In the genomic region with DNA sequence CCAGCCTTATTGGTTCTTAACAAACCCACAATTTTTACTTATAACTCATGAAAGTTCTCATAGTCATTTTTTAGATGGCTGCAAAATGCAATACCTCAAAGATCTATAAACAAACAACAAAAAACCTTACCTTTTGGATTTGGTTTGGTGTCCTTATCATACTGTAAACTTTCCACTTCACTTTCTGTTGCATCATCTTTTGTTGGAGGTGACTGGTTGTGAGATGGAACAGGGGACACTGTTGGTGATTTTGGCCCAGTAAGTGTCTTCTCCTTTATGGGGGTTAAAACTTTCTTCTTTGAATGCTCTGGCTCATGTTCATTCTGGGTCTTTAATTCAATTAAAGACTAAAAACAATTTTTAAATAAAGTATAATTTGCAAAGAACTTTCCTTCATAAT, we compare ENCODE assay signal across 34 cellular contexts.
"Had no signal": no experiment of that assay in that cellular context is flagged by ENCODE, and none has a peak within 500 bp of the region (broad histone marks: within the 10 kb centered on the region; RNA-seq: fewer than 3 reads in every experiment).

No MANE protein-coding gene starts in this region.

- H3K4me1 ChIP-seq: adrenal gland, ascending aorta, body of pancreas, breast epithelium had no signal

- FAIRE-seq: astrocyte, bronchial epithelial cell had no signal

- H3K4me3 ChIP-seq: adrenal gland, ascending aorta, body of pancreas, breast epithelium, cardiac muscle cell had no signal

- DNase-seq: activated effector memory CD4-positive, alpha-beta T cell treated with anti-CD3 and anti-CD28 coated beads, Interleukin-2, amount 50 U/mL, for 16 hours; activated effector memory CD4-positive, alpha-beta T cell treated with Interleukin-2 at 50 U/mL for 16 hours; activated gamma-delta T cell; activated gamma-delta T cell treated with Interleukin-2 at 50 U/mL for 16 hours; activated naive CD4-positive, alpha-beta T cell; activated naive CD4-positive, alpha-beta T cell treated with anti-CD3 and anti-CD28 coated beads for 36 hours; activated naive CD4-positive, alpha-beta T cell treated with anti-CD3 and anti-CD28 coated beads, Interleukin-2, amount 10 ng/mL, durations not matched to agents 7 days and 5 days; activated naive CD4-positive, alpha-beta T cell treated with anti-CD3 and anti-CD28 coated beads, Interleukin-2, amount 50 U/mL, for 16 hours; activated naive CD4-positive, alpha-beta T cell treated with Interleukin-2 at 50 U/mL for 16 hours; activated naive CD8-positive, alpha-beta T cell treated with anti-CD3 and anti-CD28 coated beads for 36 hours; activated naive CD8-positive, alpha-beta T cell treated with anti-CD3 and anti-CD28 coated beads, Interleukin-2, amount 10 ng/mL, durations not matched to agents 7 days and 5 days; activated naive CD8-positive, alpha-beta T cell treated with anti-CD3 and anti-CD28 coated beads, Interleukin-2, amount 50 U/mL, for 24 hours; activated T-cell treated with anti-CD3 and anti-CD28 coated beads, Interleukin-2, amount 50 U/mL, for 1 hour; activated T-cell treated with anti-CD3 and anti-CD28 coated beads, Interleukin-2, amount 50 U/mL, for 24 hours; activated T-cell treated with anti-CD3 and anti-CD28 coated beads, Interleukin-2, amount 50 U/mL, for 4 hours; activated T-cell treated with anti-CD3 and anti-CD28 coated beads, Interleukin-2, amount 50 U/mL, for 48 hours; activated T-cell treated with anti-CD3 and anti-CD28 coated beads, Interleukin-2, amount 50 U/mL, for 72 hours; adrenal gland; amniotic stem cell; amygdala; anterior cingulate cortex; aorta; body of pancreas; brain microvascular endothelial cell; caudate nucleus; central memory CD4-positive, alpha-beta T cell; cerebellar nuclear complex had no signal

- H3K9me3 ChIP-seq: adrenal gland, ascending aorta, body of pancreas, breast epithelium had no signal

- H3K27me3 ChIP-seq: adrenal gland, ascending aorta, body of pancreas, brain microvascular endothelial cell, breast epithelium, cardiac muscle cell had no signal

- H3K27ac ChIP-seq: adrenal gland, ascending aorta, body of pancreas, brain microvascular endothelial cell, breast epithelium, cardiac muscle cell had no signal

- ATAC-seq: activated naive CD4-positive, alpha-beta T cell treated with anti-CD3 and anti-CD28 coated beads, Interleukin-2, amount 50 U/mL, for 72 hours; activated naive CD8-positive, alpha-beta T cell treated with anti-CD3 and anti-CD28 coated beads, Interleukin-2, amount 50 U/mL, for 24 hours; activated T-cell treated with anti-CD3 and anti-CD28 coated beads, Interleukin-2, amount 50 U/mL, for 4 hours; activated T-cell treated with anti-CD3 and anti-CD28 coated beads, Interleukin-2, amount 50 U/mL, for 72 hours; activated T-helper 17 cell treated with anti-CD3 and anti-CD28 coated beads, Interleukin-2, amount 50 U/mL, for 72 hours; body of pancreas had no signal
